In genomic region chr4:74451214-74451661, GRCh38 we compare ENCODE assay signal across 15 cellular contexts. TPM values are rescaled to one million over a fixed set of nuclear protein-coding genes. Genes with fewer than 3 reads are reported as not detected.
DNase-seq lines count a peak whose midpoint lies in the region; ATAC-seq and TF ChIP-seq lines count a peak whose summit lies in the region.
"Had no signal": no experiment of that assay in that cellular context is flagged by ENCODE, and none has a peak within 500 bp of the region (broad histone marks: within the 10 kb centered on the region; RNA-seq: fewer than 3 reads in every experiment).

No MANE protein-coding gene starts in this region.

- TF ChIP-seq POLR2A in uterus (IDR thresholded peaks at IDR 0.05), result no peak

- intact Hi-C loops in heart right ventricle (cut with DNase I), result no loop called here
- intact Hi-C loops in cardiac septum (cut with DNase I), result no loop called here
- intact Hi-C loops in upper lobe of right lung (cut with DNase I), result no loop called here
- intact Hi-C loops in uterus (cut with DNase I; ENCODE audit: low total_unique reads), result no loop called here

- H3K36me3 ChIP-seq in heart right ventricle, result no peaks in the 10 kb centered on the region
- no peaks in the 10 kb centered on the region for H3K36me3 ChIP-seq in upper lobe of right lung
- no peaks in the 10 kb centered on the region for H3K36me3 ChIP-seq in uterus
- H3K36me3 ChIP-seq: BE2C had no signal

- ATAC-seq in heart right ventricle (peak in 6 of 8 donors; percentile 19 to 94 (median 60)), upper lobe of right lung (peak; percentile 51), HG02678 (IDR thresholded peaks at IDR 0.05; ENCODE audit: unreplicated experiment) (no peak), GM18873 (IDR thresholded peaks at IDR 0.05; ENCODE audit: low FRiP score, unreplicated experiment) (no peak)

- no peak for DNase-seq in heart right ventricle
- no peak for DNase-seq in cardiac septum (ENCODE audit: low spot score)
- DNase-seq in RPMI7951 (ENCODE audit: low read depth), result peak; percentile 78
- DNase-seq in fibroblast of the conjunctiva (ENCODE audit: low read depth), result peak; percentile 16
- DNase-seq in upper lobe of right lung, result no peak
- DNase-seq in uterus, result no peak
- DNase-seq: activated CD8-positive, alpha-beta memory T cell treated with anti-CD3 and anti-CD28 coated beads, Interleukin-2, amount 50 U/mL, for 4 hours; BE2C; effector CD4-positive, alpha-beta T cell; H9; stimulated activated CD4-positive, alpha-beta T cell treated with anti-CD3 and anti-CD28 coated beads, Interleukin-2, amount 100 ng/mL, for 48 hours; transverse colon had no signal

- TF ChIP-seq CTCF in heart right ventricle (IDR thresholded peaks at IDR 0.05) (no peak), upper lobe of right lung (IDR thresholded peaks at IDR 0.05) (no peak), uterus (IDR thresholded peaks at IDR 0.05) (no peak)

- H3K9me3 ChIP-seq in heart right ventricle, result no peaks in the 10 kb centered on the region
- H3K9me3 ChIP-seq in upper lobe of right lung, result no peaks in the 10 kb centered on the region
- no peaks in the 10 kb centered on the region for H3K9me3 ChIP-seq in uterus
- H3K9me3 ChIP-seq: BE2C, transverse colon had no signal

- H3K4me1 ChIP-seq in heart right ventricle (peaks cover 0 to 8% (median 0%) of the 10 kb centered on the region in 9 donors), upper lobe of right lung (no peaks in the 10 kb centered on the region), uterus (no peaks in the 10 kb centered on the region)
- H3K4me1 ChIP-seq: BE2C, transverse colon had no signal

- WGBS in heart right ventricle, 2 donors, result 8 to 11% methylated on average over 1 of the region's 1 CpG

- H3K27me3 ChIP-seq in heart right ventricle, result no peaks in the 10 kb centered on the region
- no peaks in the 10 kb centered on the region for H3K27me3 ChIP-seq in upper lobe of right lung
- H3K27me3 ChIP-seq in uterus, result no peaks in the 10 kb centered on the region
- H3K27me3 ChIP-seq: transverse colon had no signal

- H3K4me3 ChIP-seq in heart right ventricle (no peak overlapping the region), upper lobe of right lung (no peak overlapping the region), uterus (no peak overlapping the region)
- H3K4me3 ChIP-seq: transverse colon had no signal

- H3K27ac ChIP-seq in heart right ventricle, result no peak overlapping the region
- no peak overlapping the region for H3K27ac ChIP-seq in upper lobe of right lung
- no peak overlapping the region for H3K27ac ChIP-seq in uterus
- H3K27ac ChIP-seq: RWPE1, transverse colon had no signal

RNA-seq across cellular contexts. Expression of gene AREG, which starts 6.3 kb away (rescaled TPM):
- total RNA-seq in heart right ventricle, result 10 to 100 TPM in 3 of 10 donors, 1 to 10 TPM in 4, under 1 TPM in 1, not detected in 2; 0.77 to 17.7 (median 4.3) TPM
- polyA plus RNA-seq in heart right ventricle, result 10 to 100 TPM in 1 of 2 donors, 1 to 10 TPM in 1; 1.5 to 22.9 TPM
- total RNA-seq in cardiac septum, result 7.8 TPM
- total RNA-seq in RPMI7951 (2014; rRNA removed; shearing (Covaris generic)), result 2.4 and 4.1 TPM in 2 replicates
- 14.6 TPM for total RNA-seq in upper lobe of right lung
- total RNA-seq in uterus, result under 1 TPM in 2 of 4 donors, not detected in 2; 0.26 to 0.28 TPM

Comparison
In these comparisons a context has a peak if more than half of its experiments do, and no peak if none do; other contexts are left out.
1. ATAC-seq: peak in heart right ventricle (6 of 8) and upper lobe of right lung (single experiment); none in HG02678 (single experiment) and GM18873 (single experiment).
2. DNase-seq: peak in RPMI7951 (single experiment) and fibroblast of the conjunctiva (single experiment); none in heart right ventricle (0 of 2), cardiac septum (single experiment), upper lobe of right lung (single experiment) and uterus (0 of 2).